12 cellular contexts compared by ENCODE assay signal in the genomic region with DNA sequence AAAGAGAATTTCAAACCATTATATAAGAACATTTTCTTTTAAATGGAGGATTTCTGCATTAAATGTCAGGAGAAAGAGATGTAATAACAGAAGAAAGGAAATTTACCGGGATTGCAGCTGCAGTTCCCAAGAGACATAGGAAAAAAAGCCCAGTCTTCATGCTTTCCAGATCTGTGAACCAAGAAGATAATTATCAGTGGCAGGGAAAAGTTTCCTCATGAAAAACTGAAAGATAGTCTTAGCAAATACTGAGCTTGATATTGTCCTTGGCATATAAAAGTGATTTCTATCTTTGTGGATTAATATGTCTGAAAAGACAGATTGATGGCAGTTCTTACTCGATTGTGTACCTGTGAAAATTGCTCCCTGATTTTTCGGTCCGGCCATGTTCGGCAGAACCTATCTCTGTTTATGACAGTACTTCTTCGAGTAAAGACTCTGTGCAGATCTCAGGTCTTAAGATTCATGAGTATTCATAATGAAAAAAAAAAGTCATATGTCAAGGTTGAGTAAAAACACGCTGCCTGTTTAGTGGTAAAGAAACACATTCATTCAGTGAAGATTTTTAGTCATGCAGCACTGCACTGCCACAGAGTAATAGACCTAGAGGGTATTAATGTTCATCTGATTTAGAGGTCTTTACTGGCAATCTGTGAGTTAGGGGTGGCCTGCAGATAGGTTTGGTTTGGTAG. TPM values are rescaled to one million over a fixed set of nuclear protein-coding genes. Genes with fewer than 3 reads are reported as not detected.
DNase-seq lines count a peak whose midpoint lies in the region; ATAC-seq and TF ChIP-seq lines count a peak whose summit lies in the region.
"Had no signal": no experiment of that assay in that cellular context is flagged by ENCODE, and none has a peak within 500 bp of the region (broad histone marks: within the 10 kb centered on the region; RNA-seq: fewer than 3 reads in every experiment).

No MANE protein-coding gene starts in this region.

- no peaks in the 10 kb centered on the region for H3K9me3 ChIP-seq in OCI-LY3 (ENCODE audit: insufficient read depth, low read length)
- no peaks in the 10 kb centered on the region for H3K9me3 ChIP-seq in uterus
- H3K9me3 ChIP-seq in tibial nerve: no peaks in the 10 kb centered on the region

- peak overlapping the region; percentile 38 for H3K9ac ChIP-seq in OCI-LY3 (ENCODE audit: low read length)

- H3K4me3 ChIP-seq in OCI-LY3 (ENCODE audit: low read length) (peak overlapping the region; percentile 69), uterus (no peak overlapping the region), tibial nerve (no peak overlapping the region)

- H3K4me1 Mint-ChIP-seq in natural killer cell treated with Interleukin-12 subunit alpha and Interleukin-12 subunit beta and Interleukin-15 and Interleukin-18, amount 100 ng/mL, for 72 hours (ENCODE audit: low read depth in 2 of 2): peaks cover 0 to 7% of the 10 kb centered on the region in 2 donors
- no peaks in the 10 kb centered on the region for H3K4me1 Mint-ChIP-seq in natural killer cell

- 64 to 73% methylated on average over 7 of the region's 7 CpGs for WGBS in tibial nerve, 2 donors

- ATAC-seq in natural killer cell treated with Interleukin-12 subunit alpha and Interleukin-12 subunit beta and Interleukin-15 and Interleukin-18, amount 100 ng/mL, for 72 hours: peak in 1 of 2 donors; percentile 92
- ATAC-seq in natural killer cell (no peak), HG02678 (IDR thresholded peaks at IDR 0.05; ENCODE audit: unreplicated experiment) (peak; percentile 71)
- ATAC-seq: HCT116 had no signal

- H3K27me3 Mint-ChIP-seq in natural killer cell treated with Interleukin-12 subunit alpha and Interleukin-12 subunit beta and Interleukin-15 and Interleukin-18, amount 100 ng/mL, for 72 hours: no peaks in the 10 kb centered on the region
- no peaks in the 10 kb centered on the region for H3K27me3 Mint-ChIP-seq in natural killer cell (ENCODE audit: low read depth in 2 of 2)

- peak overlapping the region; percentile 72 for H3K4me3 Mint-ChIP-seq in natural killer cell treated with Interleukin-12 subunit alpha and Interleukin-12 subunit beta and Interleukin-15 and Interleukin-18, amount 100 ng/mL, for 72 hours
- no peak overlapping the region for H3K4me3 Mint-ChIP-seq in natural killer cell

- no peaks in the 10 kb centered on the region for H3K9me3 Mint-ChIP-seq in natural killer cell treated with Interleukin-12 subunit alpha and Interleukin-12 subunit beta and Interleukin-15 and Interleukin-18, amount 100 ng/mL, for 72 hours
- H3K9me3 Mint-ChIP-seq in natural killer cell: no peaks in the 10 kb centered on the region
- H3K9me3 Mint-ChIP-seq: brain had no signal

- 0 out of 2 replicates have a peak overlapping the region, but pooled peaks have one; percentile 2 for H2AFZ ChIP-seq in OCI-LY3 (ENCODE audit: low read depth, low read length)

- H3K27me3 ChIP-seq in OCI-LY3 (ENCODE audit: low read depth, low read length) (0 out of 2 replicates have a peak, but pooled peaks cover 4% of the 10 kb centered on the region), uterus (no peaks in the 10 kb centered on the region), tibial nerve (no peaks in the 10 kb centered on the region)

- no peaks in the 10 kb centered on the region for H3K36me3 Mint-ChIP-seq in natural killer cell treated with Interleukin-12 subunit alpha and Interleukin-12 subunit beta and Interleukin-15 and Interleukin-18, amount 100 ng/mL, for 72 hours
- H3K36me3 Mint-ChIP-seq in natural killer cell: no peaks in the 10 kb centered on the region

- H4K20me1 ChIP-seq in OCI-LY3 (ENCODE audit: insufficient read depth, low read length): no peaks in the 10 kb centered on the region

- DNase-seq in natural killer cell treated with Interleukin-12 subunit alpha and Interleukin-12 subunit beta and Interleukin-15 and Interleukin-18, amount 100 ng/mL, for 72 hours (ENCODE audit: low spot score): no peak
- DNase-seq in natural killer cell (no peak), uterus (no peak), COLO829 (ENCODE audit: low spot score) (no peak), A172 (ENCODE audit: low spot score) (no peak), tibial nerve (ENCODE audit: low spot score in 2 of 2) (no peak)
- DNase-seq: NCI-H2029 treated with DMSO at 0.1 percent for 48 hours had no signal

- peak in 1 of 2 donors; percentile 37 for TF ChIP-seq EP300 in tibial nerve (IDR thresholded peaks at IDR 0.05)

- peaks cover 24% of the 10 kb centered on the region for H3K4me1 ChIP-seq in OCI-LY3 (ENCODE audit: low read length)
- H3K4me1 ChIP-seq in uterus: peaks cover 0 to 16% of the 10 kb centered on the region in 2 donors
- peaks cover 0 to 32% (median 4%) of the 10 kb centered on the region in 4 donors for H3K4me1 ChIP-seq in tibial nerve

- intact Hi-C loops in natural killer cell (cut with micrococcal nuclease) (no loop called here), uterus (cut with DNase I; ENCODE audit: low total_unique reads) (no loop called here)

- TF ChIP-seq CTCF in natural killer cell (IDR thresholded peaks at IDR 0.05): no peak
- TF ChIP-seq CTCF in OCI-LY3 (IDR thresholded peaks at IDR 0.05; ENCODE audit: low read depth, low read length): no peak
- no peak for TF ChIP-seq CTCF in uterus (IDR thresholded peaks at IDR 0.05)
- TF ChIP-seq CTCF in tibial nerve (IDR thresholded peaks at IDR 0.05): no peak

- H3K27ac Mint-ChIP-seq in natural killer cell treated with Interleukin-12 subunit alpha and Interleukin-12 subunit beta and Interleukin-15 and Interleukin-18, amount 100 ng/mL, for 72 hours: peak overlapping the region in 1 of 2 donors; percentile 30
- H3K27ac Mint-ChIP-seq in natural killer cell: no peak overlapping the region

- H3K36me3 ChIP-seq in OCI-LY3 (replicated peaks; ENCODE audit: low read depth, low read length) (no peaks in the 10 kb centered on the region), uterus (no peaks in the 10 kb centered on the region), tibial nerve (peaks cover 0 to 6% (median 2%) of the 10 kb centered on the region in 3 donors)

- peak overlapping the region; percentile 70 for H3K4me2 ChIP-seq in OCI-LY3 (ENCODE audit: low read length)

- no peaks in the 10 kb centered on the region for H3K79me2 ChIP-seq in OCI-LY3 (ENCODE audit: low read length)

- peak overlapping the region; percentile 41 for H3K27ac ChIP-seq in OCI-LY3 (ENCODE audit: low read length)
- H3K27ac ChIP-seq in uterus: peak overlapping the region; percentile 84 to 99
- peak overlapping the region in 2 of 4 donors; percentile 2 to 60 for H3K27ac ChIP-seq in tibial nerve

- no peak for TF ChIP-seq POLR2A in uterus (IDR thresholded peaks at IDR 0.05)
- no peak for TF ChIP-seq POLR2A in tibial nerve (IDR thresholded peaks at IDR 0.05)

RNA-seq across cellular contexts. Expression of a gene that starts 29.6 kb away (rescaled TPM):
- not detected for total RNA-seq in natural killer cell treated with Interleukin-12 subunit alpha and Interleukin-12 subunit beta and Interleukin-15 and Interleukin-18, amount 100 ng/mL, for 72 hours
- total RNA-seq in natural killer cell (not detected), uterus (1,000 to 10,000 TPM; 1,025 to 1,777 (median 1,327) TPM), tibial nerve (100 to 1,000 TPM; 312 to 741 (median 433) TPM)
- not detected in 2 replicates for total RNA-seq in A172 (2014; rRNA removed; shearing (Covaris generic))
- total RNA-seq: T-helper 2 cell treated with Interferon-gamma antibody and Interleukin-4, amounts not matched to agents 100 ng/mL and 5 ng/mL, for 36 hours had no signal

Comparison
In these comparisons a context has a peak if more than half of its experiments do, and no peak if none do; other contexts are left out.
1. RNA of a gene that starts 29.6 kb away (total RNA-seq): 1,025 to 1,777 TPM in uterus and 312 to 741 TPM in tibial nerve; not detected in A172, not detected in natural killer cell treated with Interleukin-12 subunit alpha and Interleukin-12 subunit beta and Interleukin-15 and Interleukin-18, amount 100 ng/mL, for 72 hours and not detected in natural killer cell; every median in the first group is over 100 times any median in the second.